ENCODE assay signal across 9 cellular contexts in genomic region chr9:20209421-20210340, GRCh38.
A peak's percentile ranks its signal among the peaks of the same experiment; 100 is the strongest.
DNase-seq lines count a peak whose midpoint lies in the region; ATAC-seq and TF ChIP-seq lines count a peak whose summit lies in the region.
"Had no signal": no experiment of that assay in that cellular context is flagged by ENCODE, and none has a peak within 500 bp of the region (broad histone marks: within the 10 kb centered on the region; RNA-seq: fewer than 3 reads in every experiment).

No MANE protein-coding gene starts in this region.

- no peak for TF ChIP-seq POLR2A in spleen (IDR thresholded peaks at IDR 0.05)

- no peaks in the 10 kb centered on the region for H3K36me3 Mint-ChIP-seq in natural killer cell

- DNase-seq in NK-92 treated with Interleukin-12 subunit alpha and Interleukin-12 subunit beta, amount 100 ng/mL, for 24 hours (lab: John Stamatoyannopoulos, UW): peak; percentile 68
- no peak for DNase-seq in NK-92 (lab: John Stamatoyannopoulos, UW; ENCODE audit: unreplicated experiment)
- peak; percentile 2 for DNase-seq in activated T-cell treated with anti-CD3 and anti-CD28 coated beads for 1 hour (ENCODE audit: low read depth)
- no peak for DNase-seq in natural killer cell
- peak; percentile 33 for DNase-seq in stimulated activated naive CD4-positive, alpha-beta T cell treated with Interleukin-2 at 50 U/mL for 16 hours (lab: John Stamatoyannopoulos, UW)
- DNase-seq in NCI-H345 (lab: John Stamatoyannopoulos, UW): no peak
- no peak for DNase-seq in AML-193 (lab: John Stamatoyannopoulos, UW)
- DNase-seq in spleen: no peak
- DNase-seq: EL had no signal

- no peak overlapping the region for H3K4me3 ChIP-seq in spleen

- intact Hi-C loops in natural killer cell (cut with micrococcal nuclease): no loop called here
- intact Hi-C loops in spleen (cut with DNase I; ENCODE audit: low total_unique reads): no loop called here

- no peak for TF ChIP-seq CTCF in natural killer cell (IDR thresholded peaks at IDR 0.05)
- TF ChIP-seq CTCF in spleen (IDR thresholded peaks at IDR 0.05 in 8 of 11, conservative IDR thresholded peaks at IDR 0.05 in 3 of 11): no peak

- no peaks in the 10 kb centered on the region for H3K9me3 ChIP-seq in spleen

- peaks cover 31 to 32% of the 10 kb centered on the region in 2 donors for H3K4me1 Mint-ChIP-seq in natural killer cell

- H3K4me1 ChIP-seq in spleen: peaks cover 0 to 3% (median 0%) of the 10 kb centered on the region in 6 donors

- H3K4me3 Mint-ChIP-seq in natural killer cell: peak overlapping the region; percentile 69

- no peak overlapping the region for H3K27ac ChIP-seq in spleen

- no peaks in the 10 kb centered on the region for H3K9me3 Mint-ChIP-seq in natural killer cell

- H3K36me3 ChIP-seq in spleen: no peaks in the 10 kb centered on the region

- WGBS in spleen, 5 donors: 44 to 71% (median 56%) methylated on average over 7 of the region's 7 CpGs

- peaks cover 0 to 3% (median 0%) of the 10 kb centered on the region in 7 donors for H3K27me3 ChIP-seq in spleen (replicated peaks in 1 of 7)

- peak overlapping the region; percentile 47 to 73 for H3K27ac Mint-ChIP-seq in natural killer cell

- H3K27me3 Mint-ChIP-seq in natural killer cell (ENCODE audit: low read depth in 2 of 2): no peaks in the 10 kb centered on the region

- peak; percentile 44 to 70 (median 50) for ATAC-seq in natural killer cell

Comparison
In these comparisons a context has a peak if more than half of its experiments do, and no peak if none do; other contexts are left out.
1. DNase-seq: peak in NK-92 treated with Interleukin-12 subunit alpha and Interleukin-12 subunit beta, amount 100 ng/mL, for 24 hours (single experiment), activated T-cell treated with anti-CD3 and anti-CD28 coated beads for 1 hour (single experiment) and stimulated activated naive CD4-positive, alpha-beta T cell treated with Interleukin-2 at 50 U/mL for 16 hours (single experiment); none in NK-92 (single experiment), natural killer cell (single experiment), NCI-H345 (single experiment), AML-193 (0 of 2) and spleen (single experiment).